Comparison of ENCODE assay signal across 10 cellular contexts in the genomic region with DNA sequence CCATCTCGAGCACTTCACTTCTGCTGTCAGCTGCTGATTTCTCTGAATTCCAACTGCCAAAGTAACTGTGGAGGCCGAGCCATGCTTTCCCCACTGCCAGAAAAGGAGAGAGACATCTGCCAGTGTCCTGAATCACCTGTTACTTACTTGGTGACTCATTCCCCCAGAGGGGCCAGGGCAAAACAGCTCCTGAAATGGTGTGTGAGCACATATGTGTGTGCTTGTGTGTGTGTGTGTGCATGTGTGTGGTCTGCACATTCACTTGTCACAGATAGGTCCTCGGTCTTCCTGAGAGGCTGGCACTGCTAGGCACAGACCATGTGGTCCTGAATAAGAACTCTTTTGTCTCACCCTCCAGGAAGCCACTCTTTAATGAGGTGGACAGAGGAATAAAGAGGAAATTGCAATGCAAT.
DNase-seq lines count a peak whose midpoint lies in the region; ATAC-seq and TF ChIP-seq lines count a peak whose summit lies in the region.
"Had no signal": no experiment of that assay in that cellular context is flagged by ENCODE, and none has a peak within 500 bp of the region (broad histone marks: within the 10 kb centered on the region; RNA-seq: fewer than 3 reads in every experiment).

No MANE protein-coding gene starts in this region.

- in situ Hi-C loops in ACHN (cut with HindIII; ENCODE audit: low pct_ligation_motif_present, low pct_unique_long_range_greater_than_20kb, low sequenced_read_pairs) (no loop called here), astrocyte of the spinal cord (cut with HindIII; ENCODE audit: low sequenced_read_pairs) (no loop called here)

- 28 to 50% methylated on average over 2 of the region's 3 CpGs for WGBS in gastroesophageal sphincter (ENCODE audit: low coverage in 1 of 2), 2 donors

- TF ChIP-seq EP300 in gastroesophageal sphincter (IDR thresholded peaks at IDR 0.05), result no peak

- no peaks in the 10 kb centered on the region for H3K27me3 ChIP-seq in gastroesophageal sphincter
- H3K27me3 ChIP-seq: BLaER1 treated with 17β-estradiol and CSF1 and Interleukin-3, amounts not matched to agents 10 nM and 100 nM; transverse colon had no signal

- TF ChIP-seq CTCF in astrocyte of the spinal cord (IDR thresholded peaks at IDR 0.05; ENCODE audit: low read depth, low read length), result no peak
- TF ChIP-seq CTCF in gastroesophageal sphincter (IDR thresholded peaks at IDR 0.05), result no peak

- no peak overlapping the region for H3K27ac ChIP-seq in gastroesophageal sphincter
- H3K27ac ChIP-seq: BLaER1 treated with 17β-estradiol and CSF1 and Interleukin-3, amounts not matched to agents 10 nM and 100 nM; transverse colon had no signal

- no peak for TF ChIP-seq POLR2A in gastroesophageal sphincter (IDR thresholded peaks at IDR 0.05)

- H3K4me3 ChIP-seq in astrocyte of the spinal cord (ENCODE audit: low read depth, low read length) (no peak overlapping the region), gastroesophageal sphincter (no peak overlapping the region)
- H3K4me3 ChIP-seq: BLaER1 treated with 17β-estradiol and CSF1 and Interleukin-3, amounts not matched to agents 10 nM and 100 nM; transverse colon had no signal

- H3K36me3 ChIP-seq in gastroesophageal sphincter, result no peaks in the 10 kb centered on the region
- H3K36me3 ChIP-seq: BLaER1 treated with 17β-estradiol and CSF1 and Interleukin-3, amounts not matched to agents 10 nM and 100 nM; transverse colon had no signal

- H3K9me3 ChIP-seq in gastroesophageal sphincter, result no peaks in the 10 kb centered on the region
- H3K9me3 ChIP-seq: BLaER1 treated with 17β-estradiol and CSF1 and Interleukin-3, amounts not matched to agents 10 nM and 100 nM; transverse colon had no signal

- ATAC-seq in HG03280 (IDR thresholded peaks at IDR 0.05; ENCODE audit: unreplicated experiment) (no peak), GM18870 (IDR thresholded peaks at IDR 0.05; ENCODE audit: unreplicated experiment) (no peak), gastroesophageal sphincter (no peak)

- peak; percentile 29 for DNase-seq in ACHN
- peak; percentile 91 for DNase-seq in M059J (ENCODE audit: low read depth)
- peak; percentile 53 for DNase-seq in astrocyte of the spinal cord (ENCODE audit: low read depth, low spot score)
- peak; percentile 26 for DNase-seq in inferior parietal cortex (ENCODE audit: extremely low spot score)
- DNase-seq in mesenteric fat pad (ENCODE audit: low spot score), result no peak
- DNase-seq: transverse colon had no signal

- H3K4me1 ChIP-seq in gastroesophageal sphincter, result no peaks in the 10 kb centered on the region
- H3K4me1 ChIP-seq: BLaER1 treated with 17β-estradiol and CSF1 and Interleukin-3, amounts not matched to agents 10 nM and 100 nM; transverse colon had no signal
